ENCODE assay signal across 12 cellular contexts in genomic region chr22:47250995-47251765, GRCh38.
DNase-seq lines count a peak whose midpoint lies in the region; ATAC-seq lines count a peak whose summit lies in the region.
"Had no signal": no experiment of that assay in that cellular context is flagged by ENCODE, and none has a peak within 500 bp of the region (broad histone marks: within the 10 kb centered on the region; RNA-seq: fewer than 3 reads in every experiment).

No MANE protein-coding gene starts in this region.

- H3K36me3 Mint-ChIP-seq in stimulated activated effector memory CD8-positive, alpha-beta T cell treated with anti-CD3 and anti-CD28 coated beads, Interleukin-12 subunit alpha, Interleukin-12 subunit beta, amount 100 ng/mL, for 72 hours, result no peaks in the 10 kb centered on the region
- H3K36me3 Mint-ChIP-seq: CD8-positive, alpha-beta T cell had no signal

- no peak overlapping the region for H3K27ac Mint-ChIP-seq in stimulated activated effector memory CD8-positive, alpha-beta T cell treated with anti-CD3 and anti-CD28 coated beads, Interleukin-12 subunit alpha, Interleukin-12 subunit beta, amount 100 ng/mL, for 72 hours
- H3K27ac Mint-ChIP-seq: B cell; CD8-positive, alpha-beta T cell; H9 had no signal

- no peak for ATAC-seq in left lobe of liver
- ATAC-seq in stimulated activated effector memory CD8-positive, alpha-beta T cell treated with anti-CD3 and anti-CD28 coated beads, Interleukin-12 subunit alpha, Interleukin-12 subunit beta, amount 100 ng/mL, for 72 hours, result peak; percentile 26
- ATAC-seq in HG02678 (IDR thresholded peaks at IDR 0.05; ENCODE audit: unreplicated experiment), result no peak
- ATAC-seq: CD8-positive, alpha-beta T cell had no signal

- no peaks in the 10 kb centered on the region for H3K4me1 Mint-ChIP-seq in stimulated activated effector memory CD8-positive, alpha-beta T cell treated with anti-CD3 and anti-CD28 coated beads, Interleukin-12 subunit alpha, Interleukin-12 subunit beta, amount 100 ng/mL, for 72 hours
- H3K4me1 Mint-ChIP-seq: B cell, H9 had no signal

- no peaks in the 10 kb centered on the region for H3K9me3 Mint-ChIP-seq in stimulated activated effector memory CD8-positive, alpha-beta T cell treated with anti-CD3 and anti-CD28 coated beads, Interleukin-12 subunit alpha, Interleukin-12 subunit beta, amount 100 ng/mL, for 72 hours
- H3K9me3 Mint-ChIP-seq: CD8-positive, alpha-beta T cell had no signal

- no peak overlapping the region for H3K4me3 Mint-ChIP-seq in stimulated activated effector memory CD8-positive, alpha-beta T cell treated with anti-CD3 and anti-CD28 coated beads, Interleukin-12 subunit alpha, Interleukin-12 subunit beta, amount 100 ng/mL, for 72 hours
- H3K4me3 Mint-ChIP-seq: B cell; CD8-positive, alpha-beta T cell; H9 had no signal

- DNase-seq in ecto neural progenitor cell (ENCODE audit: low spot score) (peak; percentile 15), left lobe of liver (ENCODE audit: low spot score) (peak; percentile 37), ureter (ENCODE audit: low spot score) (no peak)
- DNase-seq in stimulated activated effector memory CD8-positive, alpha-beta T cell treated with anti-CD3 and anti-CD28 coated beads, Interleukin-12 subunit alpha, Interleukin-12 subunit beta, amount 100 ng/mL, for 72 hours (ENCODE audit: low spot score in 2 of 2), result no peak
- no peak for DNase-seq in activated CD4-positive, alpha-beta T cell treated with anti-CD3 and anti-CD28 coated beads for 4 hours
- DNase-seq: Calu3; CD8-positive, alpha-beta T cell; DMS79 treated with DMSO at 0.1 percent for 48 hours; GF-D8; H9 had no signal

Comparison
In these comparisons a context has a peak if more than half of its experiments do, and no peak if none do; other contexts are left out.
1. DNase-seq: peak in ecto neural progenitor cell (single experiment) and left lobe of liver (single experiment); none in stimulated activated effector memory CD8-positive, alpha-beta T cell treated with anti-CD3 and anti-CD28 coated beads, Interleukin-12 subunit alpha, Interleukin-12 subunit beta, amount 100 ng/mL, for 72 hours (0 of 2), ureter (single experiment) and activated CD4-positive, alpha-beta T cell treated with anti-CD3 and anti-CD28 coated beads for 4 hours (0 of 2).